27 cellular contexts compared by ENCODE assay signal in genomic region chr10:69709366-69709941, GRCh38.
DNase-seq lines count a peak whose midpoint lies in the region; ATAC-seq, FAIRE-seq and TF ChIP-seq lines count a peak whose summit lies in the region.
"Had no signal": no experiment of that assay in that cellular context is flagged by ENCODE, and none has a peak within 500 bp of the region (broad histone marks: within the 10 kb centered on the region; RNA-seq: fewer than 3 reads in every experiment).

No MANE protein-coding gene starts in this region.

- H3K4ac ChIP-seq in H9 (ENCODE audit: low read depth, low read length) (no peak overlapping the region), H1 (replicated peaks; ENCODE audit: insufficient read length, low read depth, low read length) (no peak overlapping the region)

- H2BK20ac ChIP-seq in H9 (ENCODE audit: low read depth, low read length, poor library complexity, severe bottlenecking), result no peak overlapping the region
- H2BK20ac ChIP-seq in H1 (ENCODE audit: low read length), result 0 out of 2 replicates have a peak overlapping the region, but pooled peaks have one; percentile 48

- POLR2A ChIA-PET in H1 (lab: Charles Lee; ENCODE audit: partially characterized antibody), result no interaction called here

- TF ChIP-seq CTCF in H9 (conservative IDR thresholded peaks at IDR 0.05), result no peak
- no peak for TF ChIP-seq CTCF in H1 (IDR thresholded peaks at IDR 0.05; ENCODE audit: control extremely low read depth in 1 of 3, insufficient read depth in 1 of 3, low read depth in 1 of 3, low read length in 3 of 3)
- no peak for TF ChIP-seq CTCF in neural progenitor cell (IDR thresholded peaks at IDR 0.05)

- H3K79me2 ChIP-seq in H9 (ENCODE audit: insufficient read depth, low read length), result no peaks in the 10 kb centered on the region
- no peaks in the 10 kb centered on the region for H3K79me2 ChIP-seq in H1 (ENCODE audit: control insufficient read depth in 1 of 2, insufficient read depth in 2 of 2, low read length in 2 of 2)
- no peaks in the 10 kb centered on the region for H3K79me2 ChIP-seq in neural progenitor cell (ENCODE audit: low read depth)

- no peak for ATAC-seq in stimulated activated naive CD8-positive, alpha-beta T cell treated with anti-CD3 and anti-CD28 coated beads, Interleukin-15, amount 100 ng/mL, for 72 hours
- ATAC-seq in effector memory CD8-positive, alpha-beta T cell (replicated peaks), result no peak
- ATAC-seq: HepG2, K562, Panc1, T-cell had no signal

- H2BK12ac ChIP-seq in H9 (ENCODE audit: insufficient read length, low read depth, low read length) (no peak overlapping the region), H1 (ENCODE audit: low read depth, low read length) (no peak overlapping the region)

- no peaks in the 10 kb centered on the region for H3F3A ChIP-seq in neural progenitor cell (ENCODE audit: low read depth)

- peaks cover 4% of the 10 kb centered on the region; the same call in 1 of the 2 replicates for H3K4me1 ChIP-seq in H9 (ENCODE audit: insufficient read depth, low read length)
- H3K4me1 ChIP-seq in H1 (replicated peaks in 1 of 4; ENCODE audit: control insufficient read depth in 3 of 4, insufficient read depth in 4 of 4, low read length in 3 of 4), result peaks cover 4 to 11% (median 8%) of the 10 kb centered on the region in 4 experiments; a peak in 6 of 7 replicates
- H3K4me1 ChIP-seq in neural progenitor cell, result peaks cover 3% of the 10 kb centered on the region
- H3K4me1 ChIP-seq: Caco-2 had no signal

- H3K18ac ChIP-seq in H9 (ENCODE audit: insufficient read length, low read depth, low read length) (no peak overlapping the region), H1 (ENCODE audit: extremely low read depth, low read length) (no peak overlapping the region)

- H3K36me3 Mint-ChIP-seq in H9 (ENCODE audit: insufficient read depth in 1 of 3, low read depth in 3 of 3), result peaks cover 0 to 14% (median 2%) of the 10 kb centered on the region in 3 experiments; a peak in 5 of 7 replicates
- no peaks in the 10 kb centered on the region for H3K36me3 Mint-ChIP-seq in neural progenitor cell
- no peaks in the 10 kb centered on the region for H3K36me3 Mint-ChIP-seq in effector memory CD8-positive, alpha-beta T cell (ENCODE audit: insufficient read depth)
- H3K36me3 Mint-ChIP-seq: CD4-positive, alpha-beta memory T cell; T-cell had no signal

- H2BK15ac ChIP-seq in H9 (ENCODE audit: low read depth, low read length) (no peak overlapping the region), H1 (ENCODE audit: low read length) (no peak overlapping the region)

- CTCF ChIA-PET in H1 (lab: Charles Lee; ENCODE audit: partially characterized antibody), result interaction anchor here (0.8 to 35.5 kb wide), 9 partner anchors 10 to 244 kb away, joined by 3 to 992 read pairs (median 4); no protein-coding TSS in a partner anchor

- H4K5ac ChIP-seq in H9 (ENCODE audit: insufficient read length, low read depth, low read length) (no peak overlapping the region), H1 (ENCODE audit: insufficient read length, low read depth, low read length) (no peak overlapping the region)

- TF ChIP-seq POLR2A in H1 (IDR thresholded peaks at IDR 0.05; ENCODE audit: control extremely low read depth in 1 of 2, low read depth in 2 of 2, low read length in 2 of 2), result no peak

- H3K36me3 ChIP-seq in H1 (ENCODE audit: control insufficient read depth in 2 of 4, insufficient read depth in 4 of 4, low read length in 3 of 4) (no peaks in the 10 kb centered on the region), neural progenitor cell (no peaks in the 10 kb centered on the region), MG63 (no peaks in the 10 kb centered on the region)
- H3K36me3 ChIP-seq: BLaER1 treated with 17β-estradiol and CSF1 and Interleukin-3, amounts not matched to agents 10 nM and 100 nM had no signal

- no peak overlapping the region for H3K4me2 ChIP-seq in H9 (ENCODE audit: insufficient read depth, insufficient read length, low read length)
- H3K4me2 ChIP-seq in H1 (ENCODE audit: insufficient read depth in 1 of 2, low read depth in 2 of 2, low read length in 2 of 2), result no peak overlapping the region
- H3K4me2 ChIP-seq in neural progenitor cell, result no peak overlapping the region
- H3K4me2 ChIP-seq: BLaER1 treated with 17β-estradiol and CSF1 and Interleukin-3, amounts not matched to agents 10 nM and 100 nM had no signal

- TF ChIP-seq RAD21 in H1 (IDR thresholded peaks at IDR 0.05 in 1 of 2, conservative IDR thresholded peaks at IDR 0.05 in 1 of 2; ENCODE audit: low read depth in 2 of 2, low read length in 2 of 2), result no peak

- H3K56ac ChIP-seq in H9 (ENCODE audit: insufficient read length, low read depth, low read length) (no peak overlapping the region), H1 (replicated peaks; ENCODE audit: insufficient read length, low read depth, low read length) (no peak overlapping the region)

- no peak overlapping the region for H2BK120ac ChIP-seq in H9 (ENCODE audit: low read depth, low read length, poor library complexity, severe bottlenecking)
- no peak overlapping the region for H2BK120ac ChIP-seq in H1 (replicated peaks; ENCODE audit: low read depth, low read length)

- H3K14ac ChIP-seq in H9 (ENCODE audit: insufficient read depth, low read length) (no peak overlapping the region), H1 (ENCODE audit: insufficient read length) (no peak overlapping the region)

- H3K27ac Mint-ChIP-seq in H9 (peak overlapping the region in 2 of 3 experiments; percentile 32 to 63; a peak in 2 of 7 replicates), neural progenitor cell (peak overlapping the region; percentile 10)
- H3K27ac Mint-ChIP-seq in stimulated activated naive CD8-positive, alpha-beta T cell treated with anti-CD3 and anti-CD28 coated beads, Interleukin-15, amount 100 ng/mL, for 72 hours, result no peak overlapping the region
- H3K27ac Mint-ChIP-seq in effector memory CD8-positive, alpha-beta T cell, result no peak overlapping the region
- H3K27ac Mint-ChIP-seq: CD4-positive, alpha-beta memory T cell; T-cell had no signal

- no peaks in the 10 kb centered on the region for H4K20me1 ChIP-seq in H9 (ENCODE audit: control insufficient read depth, insufficient read depth, insufficient read length)
- no peaks in the 10 kb centered on the region for H4K20me1 ChIP-seq in H1 (replicated peaks in 1 of 2; ENCODE audit: control insufficient read depth in 1 of 2, insufficient read depth in 2 of 2, low read length in 2 of 2)
- H4K20me1 ChIP-seq in neural progenitor cell (ENCODE audit: low read depth), result no peaks in the 10 kb centered on the region
- H4K20me1 ChIP-seq: BLaER1 treated with 17β-estradiol and CSF1 and Interleukin-3, amounts not matched to agents 10 nM and 100 nM had no signal

- H3K9me3 Mint-ChIP-seq in H9, result peaks cover 15 to 16% of the 10 kb centered on the region in 2 experiments
- H3K9me3 Mint-ChIP-seq in neural progenitor cell, result peaks cover 12% of the 10 kb centered on the region
- H3K9me3 Mint-ChIP-seq in stimulated activated naive CD8-positive, alpha-beta T cell treated with anti-CD3 and anti-CD28 coated beads, Interleukin-15, amount 100 ng/mL, for 72 hours, result peaks cover 2 to 5% of the 10 kb centered on the region in 2 donors
- peaks cover 1 to 2% of the 10 kb centered on the region in 2 donors for H3K9me3 Mint-ChIP-seq in effector memory CD8-positive, alpha-beta T cell

- no peak overlapping the region for H2AK5ac ChIP-seq in H9 (ENCODE audit: insufficient read length, low read length)
- H2AK5ac ChIP-seq in H1 (ENCODE audit: low read depth, low read length), result no peak overlapping the region

- FAIRE-seq in H1 (lab: Jason Lieb, UNC), result no peak
- FAIRE-seq: A204.1, G401.6, H54, HepG2, K562 had no signal

- H3K23ac ChIP-seq in H9 (ENCODE audit: insufficient read length, low read depth, low read length), result no peak overlapping the region
- H3K23ac ChIP-seq in H1 (ENCODE audit: insufficient read length), result no peak overlapping the region

- TF ChIP-seq EP300 in H1 (IDR thresholded peaks at IDR 0.05; ENCODE audit: borderline replicate concordance in 1 of 2, low read depth in 2 of 2, low read length in 2 of 2), result no peak

- H3K4me3 Mint-ChIP-seq in H9 (no peak overlapping the region), neural progenitor cell (peak overlapping the region; percentile 43)
- H3K4me3 Mint-ChIP-seq in stimulated activated naive CD8-positive, alpha-beta T cell treated with anti-CD3 and anti-CD28 coated beads, Interleukin-15, amount 100 ng/mL, for 72 hours, result no peak overlapping the region
- H3K4me3 Mint-ChIP-seq in effector memory CD8-positive, alpha-beta T cell, result no peak overlapping the region
- H3K4me3 Mint-ChIP-seq: CD4-positive, alpha-beta memory T cell; T-cell had no signal

- H2AFZ ChIP-seq in H9 (ENCODE audit: low read length) (no peak overlapping the region), H1 (ENCODE audit: low read length) (peak overlapping the region; percentile 30; the same call in 1 of the 2 replicates), neural progenitor cell (replicated peaks) (no peak overlapping the region)

- H3K23me2 ChIP-seq in H9 (ENCODE audit: insufficient read length, low read depth, low read length, poor library complexity, severe bottlenecking) (no peaks in the 10 kb centered on the region), H1 (ENCODE audit: low read depth, low read length) (peaks cover 3% of the 10 kb centered on the region; the same call in 1 of the 2 replicates)

- H3T11ph ChIP-seq in H9 (ENCODE audit: low read length), result no peak overlapping the region

- H4K8ac ChIP-seq in H9 (replicated peaks; ENCODE audit: insufficient read length, low read depth, low read length) (no peak overlapping the region), H1 (ENCODE audit: extremely low read depth, insufficient read depth, low read length) (no peak overlapping the region; the same call in 1 of the 2 replicates)

- H2BK5ac ChIP-seq in H9 (ENCODE audit: insufficient read length, low read length) (no peak overlapping the region), H1 (ENCODE audit: low read depth, low read length) (no peak overlapping the region)

- DNase-seq in AG20443 (ENCODE audit: low spot score), result peak; percentile 3
- no peak for DNase-seq in H9
- no peak for DNase-seq in H1 (ENCODE audit: low read depth in 1 of 2, low spot score in 2 of 2)
- no peak for DNase-seq in neural progenitor cell (ENCODE audit: low spot score)
- DNase-seq in NCI-H128 (lab: John Stamatoyannopoulos, UW; ENCODE audit: unreplicated experiment), result no peak
- no peak for DNase-seq in stimulated activated naive CD8-positive, alpha-beta T cell treated with anti-CD3 and anti-CD28 coated beads, Interleukin-15, amount 100 ng/mL, for 72 hours
- no peak for DNase-seq in effector memory CD8-positive, alpha-beta T cell
- DNase-seq in MG63, result no peak
- DNase-seq: AML-193; Caco-2; CD4-positive, alpha-beta memory T cell; DMS153; Kasumi-1; NCI-H1105 treated with DMSO at 0.1 percent for 48 hours; NCI-H2029; NCI-H2227 treated with DMSO at 0.1 percent for 48 hours; NCI-H526 treated with DMSO at 0.1 percent for 48 hours; SHP77; T-cell had no signal

- no peak overlapping the region for H3K9ac ChIP-seq in H9 (ENCODE audit: extremely low read depth, insufficient read length, low read length)
- no peak overlapping the region for H3K9ac ChIP-seq in H1 (replicated peaks in 1 of 4; ENCODE audit: extremely low read depth in 1 of 4, low read depth in 3 of 4, low read length in 3 of 4)
- H3K9ac ChIP-seq in neural progenitor cell, result no peak overlapping the region
- H3K9ac ChIP-seq: BLaER1 treated with 17β-estradiol and CSF1 and Interleukin-3, amounts not matched to agents 10 nM and 100 nM had no signal

- no peaks in the 10 kb centered on the region for H3K79me1 ChIP-seq in H9 (ENCODE audit: insufficient read depth, low read depth, low read length, poor library complexity, severe bottlenecking)
- no peaks in the 10 kb centered on the region for H3K79me1 ChIP-seq in H1 (ENCODE audit: low read depth, low read length)

- no peaks in the 10 kb centered on the region for H3K27me3 ChIP-seq in H9 (ENCODE audit: insufficient read depth, low read length)
- H3K27me3 ChIP-seq in H1 (replicated peaks in 1 of 4; ENCODE audit: control insufficient read depth in 3 of 4, extremely low read depth in 1 of 4, insufficient read depth in 3 of 4, low read length in 3 of 4), result no peaks in the 10 kb centered on the region
- no peaks in the 10 kb centered on the region for H3K27me3 ChIP-seq in neural progenitor cell
- H3K27me3 ChIP-seq in MG63, result no peaks in the 10 kb centered on the region
- H3K27me3 ChIP-seq: BLaER1 treated with 17β-estradiol and CSF1 and Interleukin-3, amounts not matched to agents 10 nM and 100 nM had no signal

- no peaks in the 10 kb centered on the region for H3K9me3 ChIP-seq in H9 (ENCODE audit: control insufficient read depth, low read depth, low read length)
- H3K9me3 ChIP-seq in H1 (ENCODE audit: insufficient read depth in 2 of 2, low read depth in 1 of 2, low read length in 1 of 2), result no peaks in the 10 kb centered on the region
- H3K9me3 ChIP-seq in neural progenitor cell (ENCODE audit: low read depth), result no peaks in the 10 kb centered on the region
- H3K9me3 ChIP-seq in MG63, result no peaks in the 10 kb centered on the region
- H3K9me3 ChIP-seq: Caco-2 had no signal

- peaks cover 23% of the 10 kb centered on the region for H3K27me3 Mint-ChIP-seq in H9 (ENCODE audit: low read depth)
- peaks cover 14% of the 10 kb centered on the region for H3K27me3 Mint-ChIP-seq in neural progenitor cell (ENCODE audit: insufficient read depth, low read depth)
- H3K27me3 Mint-ChIP-seq in stimulated activated naive CD8-positive, alpha-beta T cell treated with anti-CD3 and anti-CD28 coated beads, Interleukin-15, amount 100 ng/mL, for 72 hours, result peaks cover 60% of the 10 kb centered on the region
- peaks cover 73 to 91% of the 10 kb centered on the region in 2 donors for H3K27me3 Mint-ChIP-seq in effector memory CD8-positive, alpha-beta T cell

- no peak overlapping the region for H3K27ac ChIP-seq in H9 (ENCODE audit: insufficient read length, low read depth, low read length)
- H3K27ac ChIP-seq in H1 (ENCODE audit: low read depth, low read length), result no peak overlapping the region
- no peak overlapping the region for H3K27ac ChIP-seq in neural progenitor cell
- H3K27ac ChIP-seq: BLaER1 treated with 17β-estradiol and CSF1 and Interleukin-3, amounts not matched to agents 10 nM and 100 nM; RWPE1 had no signal

- no peak overlapping the region for H3K4me3 ChIP-seq in H1 (ENCODE audit: extremely low read depth in 1 of 4, insufficient read depth in 2 of 4, low read depth in 3 of 4, low read length in 4 of 4)
- H3K4me3 ChIP-seq in neural progenitor cell, result no peak overlapping the region
- H3K4me3 ChIP-seq in MG63, result no peak overlapping the region
- H3K4me3 ChIP-seq: BLaER1 treated with 17β-estradiol and CSF1 and Interleukin-3, amounts not matched to agents 10 nM and 100 nM; K562 had no signal

- H4K91ac ChIP-seq in H9 (ENCODE audit: insufficient read length, low read depth, low read length), result no peak overlapping the region
- no peak overlapping the region for H4K91ac ChIP-seq in H1 (replicated peaks; ENCODE audit: insufficient read length, low read length)

- H3K4me1 Mint-ChIP-seq in H9 (peaks cover 14 to 17% of the 10 kb centered on the region in 2 experiments), neural progenitor cell (peaks cover 19% of the 10 kb centered on the region)
- no peaks in the 10 kb centered on the region for H3K4me1 Mint-ChIP-seq in stimulated activated naive CD8-positive, alpha-beta T cell treated with anti-CD3 and anti-CD28 coated beads, Interleukin-15, amount 100 ng/mL, for 72 hours
- H3K4me1 Mint-ChIP-seq in effector memory CD8-positive, alpha-beta T cell (ENCODE audit: low read depth in 2 of 2), result no peaks in the 10 kb centered on the region
- H3K4me1 Mint-ChIP-seq: CD4-positive, alpha-beta memory T cell; T-cell had no signal

- WGBS in H9 (ENCODE audit: extremely low coverage, insufficient read length, low lambda C conversion rate), result no CpG with 5 or more reads among the region's 7 CpGs
- WGBS in H1 (ENCODE audit: extremely low coverage in 1 of 2, insufficient coverage in 1 of 2, insufficient read length in 1 of 2, insufficient replicate concordance in 2 of 2, low coverage in 1 of 2, low lambda C conversion rate in 2 of 2, missing lambda C conversion rate in 1 of 2), 2 experiments, result 87% methylated on average over 7 of the region's 7 CpGs; no CpG with 5 or more reads in 1 of the 2 experiments

Comparison
In these comparisons a context has a peak if more than half of its experiments do, and no peak if none do; other contexts are left out.
1. H3K27ac Mint-ChIP-seq: peak in H9 (2 of 3) and neural progenitor cell (single experiment); none in stimulated activated naive CD8-positive, alpha-beta T cell treated with anti-CD3 and anti-CD28 coated beads, Interleukin-15, amount 100 ng/mL, for 72 hours (0 of 2) and effector memory CD8-positive, alpha-beta T cell (0 of 2).